ENCODE assay signal across 19 cellular contexts in the genomic region with DNA sequence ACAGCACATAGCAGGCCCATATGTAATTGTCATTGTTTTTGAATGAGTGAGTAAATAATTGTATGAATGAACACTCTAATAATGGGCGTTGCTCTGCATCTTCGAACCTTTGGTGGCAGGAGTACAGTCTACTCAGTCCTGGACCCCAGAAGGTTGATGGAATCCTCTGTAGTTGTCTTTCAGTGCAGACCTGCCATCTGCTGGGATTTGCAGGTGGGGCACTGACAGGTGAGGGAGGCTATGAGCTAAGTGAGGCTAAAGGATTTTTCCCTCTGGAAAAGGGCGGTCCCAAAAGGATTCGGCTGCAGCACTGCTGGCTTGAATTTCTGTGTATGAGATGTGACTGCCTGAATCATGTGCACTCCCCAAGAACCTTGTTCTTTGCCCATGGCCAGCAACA.
"Had no signal": no experiment of that assay in that cellular context is flagged by ENCODE, and none has a peak within 500 bp of the region (broad histone marks: within the 10 kb centered on the region; RNA-seq: fewer than 3 reads in every experiment).

No MANE protein-coding gene starts in this region.

- H3K27ac ChIP-seq: brain microvascular endothelial cell, esophagus squamous epithelium, spleen, transverse colon had no signal

- H3K9me3 ChIP-seq: esophagus squamous epithelium, psoas muscle, spleen, transverse colon had no signal

- DNase-seq: activated CD4-positive, alpha-beta T cell treated with anti-CD3 and anti-CD28 coated beads, Interleukin-2, amount 50 U/mL, for 48 hours; activated CD4-positive, CD25-positive, alpha-beta regulatory T cell treated with anti-CD3 and anti-CD28 coated beads, Interleukin-2, amount 50 U/mL, for 72 hours; activated gamma-delta T cell; activated T-cell treated with anti-CD3 and anti-CD28 coated beads, Interleukin-2, amount 50 U/mL, for 4 hours; brain microvascular endothelial cell; cerebellar nuclear complex; dermis blood vessel endothelial cell; esophagus squamous epithelium; foreskin fibroblast; islet precursor cell; mesendoderm; nephron progenitor cell; psoas muscle; spleen; stimulated activated CD4-positive, alpha-beta T cell treated with anti-CD3 and anti-CD28 coated beads, Interleukin-1b, Interleukin-23, amount 100 ng/mL, for 48 hours; stimulated activated naive B cell treated with anti-CD40 and anti-IgM and Interleukin-4, amounts not matched to agents 10 μg/mL and 1 μg/mL and 100 μg/mL, for 72 hours; substantia nigra; transverse colon had no signal

- ATAC-seq: activated T-cell treated with anti-CD3 and anti-CD28 coated beads, Interleukin-2, amount 50 U/mL, for 4 hours; psoas muscle; sciatic nerve; stimulated activated naive B cell treated with anti-CD40 and anti-IgM and Interleukin-4, amounts not matched to agents 10 μg/mL and 1 μg/mL and 100 μg/mL, for 72 hours had no signal

- H3K4me3 ChIP-seq: esophagus squamous epithelium, psoas muscle, spleen, transverse colon had no signal

- H3K4me1 ChIP-seq: spleen had no signal

- H3K27me3 ChIP-seq: brain microvascular endothelial cell, esophagus squamous epithelium, spleen, transverse colon had no signal

- H3K36me3 ChIP-seq: brain microvascular endothelial cell, spleen, transverse colon had no signal
